1 cellular context compared by ENCODE assay signal in genomic region chr4:52712172-52712990, GRCh38.
TF ChIP-seq lines count a peak whose summit lies in the region.

No MANE protein-coding gene starts in this region.

TF ChIP-seq in WTC11, 78 proteins besides CTCF, POLR2A, EP300 and RAD21 (continued from another document and continues in another):
- TF ChIP-seq, protein P1, sequence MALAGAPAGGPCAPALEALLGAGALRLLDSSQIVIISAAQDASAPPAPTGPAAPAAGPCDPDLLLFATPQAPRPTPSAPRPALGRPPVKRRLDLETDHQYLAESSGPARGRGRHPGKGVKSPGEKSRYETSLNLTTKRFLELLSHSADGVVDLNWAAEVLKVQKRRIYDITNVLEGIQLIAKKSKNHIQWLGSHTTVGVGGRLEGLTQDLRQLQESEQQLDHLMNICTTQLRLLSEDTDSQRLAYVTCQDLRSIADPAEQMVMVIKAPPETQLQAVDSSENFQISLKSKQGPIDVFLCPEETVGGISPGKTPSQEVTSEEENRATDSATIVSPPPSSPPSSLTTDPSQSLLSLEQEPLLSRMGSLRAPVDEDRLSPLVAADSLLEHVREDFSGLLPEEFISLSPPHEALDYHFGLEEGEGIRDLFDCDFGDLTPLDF (CRISPR knock-in tag; IDR thresholded peaks at IDR 0.05) = no peak
- TF ChIP-seq, protein P2, sequence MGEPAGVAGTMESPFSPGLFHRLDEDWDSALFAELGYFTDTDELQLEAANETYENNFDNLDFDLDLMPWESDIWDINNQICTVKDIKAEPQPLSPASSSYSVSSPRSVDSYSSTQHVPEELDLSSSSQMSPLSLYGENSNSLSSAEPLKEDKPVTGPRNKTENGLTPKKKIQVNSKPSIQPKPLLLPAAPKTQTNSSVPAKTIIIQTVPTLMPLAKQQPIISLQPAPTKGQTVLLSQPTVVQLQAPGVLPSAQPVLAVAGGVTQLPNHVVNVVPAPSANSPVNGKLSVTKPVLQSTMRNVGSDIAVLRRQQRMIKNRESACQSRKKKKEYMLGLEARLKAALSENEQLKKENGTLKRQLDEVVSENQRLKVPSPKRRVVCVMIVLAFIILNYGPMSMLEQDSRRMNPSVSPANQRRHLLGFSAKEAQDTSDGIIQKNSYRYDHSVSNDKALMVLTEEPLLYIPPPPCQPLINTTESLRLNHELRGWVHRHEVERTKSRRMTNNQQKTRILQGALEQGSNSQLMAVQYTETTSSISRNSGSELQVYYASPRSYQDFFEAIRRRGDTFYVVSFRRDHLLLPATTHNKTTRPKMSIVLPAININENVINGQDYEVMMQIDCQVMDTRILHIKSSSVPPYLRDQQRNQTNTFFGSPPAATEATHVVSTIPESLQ (CRISPR knock-in tag; IDR thresholded peaks at IDR 0.05) = peak; percentile 51; the same call in 1 of the 2 replicates
- TF ChIP-seq ELF4 (CRISPR knock-in tag; IDR thresholded peaks at IDR 0.05; ENCODE audit: low read depth) (0 out of 2 replicates have a peak, but pooled peaks have one; percentile 40), ZNF219 (CRISPR knock-in tag; IDR thresholded peaks at IDR 0.05; ENCODE audit: borderline replicate concordance) (peak; percentile 49; the same call in 1 of the 2 replicates), ERG (CRISPR knock-in tag; IDR thresholded peaks at IDR 0.05) (no peak), FOXP4 (CRISPR knock-in tag; IDR thresholded peaks at IDR 0.05) (peak; percentile 69), E2F5 (CRISPR knock-in tag; IDR thresholded peaks at IDR 0.05) (peak; percentile 55; the same call in 1 of the 2 replicates), ZNF423 (CRISPR knock-in tag; IDR thresholded peaks at IDR 0.05) (no peak), NFATC4 (CRISPR knock-in tag; IDR thresholded peaks at IDR 0.05) (no peak), MXD4 (CRISPR knock-in tag; IDR thresholded peaks at IDR 0.05; ENCODE audit: borderline replicate concordance) (no peak), ATF2 (CRISPR knock-in tag; IDR thresholded peaks at IDR 0.05; ENCODE audit: borderline replicate concordance, low read depth) (no peak), ARID4B (CRISPR knock-in tag; IDR thresholded peaks at IDR 0.05; ENCODE audit: borderline replicate concordance) (0 out of 2 replicates have a peak, but pooled peaks have one; percentile 23), FOXJ3 (CRISPR knock-in tag; IDR thresholded peaks at IDR 0.05; ENCODE audit: borderline replicate concordance) (no peak), KAT7 (CRISPR knock-in tag; IDR thresholded peaks at IDR 0.05; ENCODE audit: borderline replicate concordance) (no peak), PRRX2 (CRISPR knock-in tag; IDR thresholded peaks at IDR 0.05) (no peak), ZNF416 (CRISPR knock-in tag; IDR thresholded peaks at IDR 0.05) (peak; percentile 69; the same call in 1 of the 2 replicates), FOXK1 (CRISPR knock-in tag; IDR thresholded peaks at IDR 0.05) (no peak; the same call in none of the 2 replicates), NR3C1 (CRISPR knock-in tag; conservative IDR thresholded peaks at IDR 0.05; ENCODE audit: low read depth) (no peak), USF1 (CRISPR knock-in tag; IDR thresholded peaks at IDR 0.05) (peak; percentile 0; the same call in 1 of the 2 replicates), ESRRA (CRISPR knock-in tag; IDR thresholded peaks at IDR 0.05; ENCODE audit: borderline replicate concordance) (no peak), CDX4 (CRISPR knock-in tag; IDR thresholded peaks at IDR 0.05; ENCODE audit: borderline replicate concordance) (no peak), GRHL2 (CRISPR knock-in tag; IDR thresholded peaks at IDR 0.05; ENCODE audit: insufficient replicate concordance, severe bottlenecking) (no peak), RELA (CRISPR knock-in tag; IDR thresholded peaks at IDR 0.05; ENCODE audit: borderline replicate concordance) (peak; percentile 88; the same call in 1 of the 2 replicates), ZNF121 (CRISPR knock-in tag; IDR thresholded peaks at IDR 0.05) (no peak), MYBL2 (CRISPR knock-in tag; IDR thresholded peaks at IDR 0.05) (no peak; the same call in 1 of the 2 replicates), E2F4 (CRISPR knock-in tag; IDR thresholded peaks at IDR 0.05; ENCODE audit: borderline replicate concordance, low read depth) (no peak), SMAD3 (CRISPR knock-in tag; IDR thresholded peaks at IDR 0.05; ENCODE audit: borderline replicate concordance) (peak; percentile 11; the same call in 1 of the 2 replicates)
- TF ChIP-seq, protein P3, sequence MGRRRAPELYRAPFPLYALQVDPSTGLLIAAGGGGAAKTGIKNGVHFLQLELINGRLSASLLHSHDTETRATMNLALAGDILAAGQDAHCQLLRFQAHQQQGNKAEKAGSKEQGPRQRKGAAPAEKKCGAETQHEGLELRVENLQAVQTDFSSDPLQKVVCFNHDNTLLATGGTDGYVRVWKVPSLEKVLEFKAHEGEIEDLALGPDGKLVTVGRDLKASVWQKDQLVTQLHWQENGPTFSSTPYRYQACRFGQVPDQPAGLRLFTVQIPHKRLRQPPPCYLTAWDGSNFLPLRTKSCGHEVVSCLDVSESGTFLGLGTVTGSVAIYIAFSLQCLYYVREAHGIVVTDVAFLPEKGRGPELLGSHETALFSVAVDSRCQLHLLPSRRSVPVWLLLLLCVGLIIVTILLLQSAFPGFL (CRISPR knock-in tag; IDR thresholded peaks at IDR 0.05; ENCODE audit: borderline replicate concordance) = no peak
- TF ChIP-seq, protein P4, sequence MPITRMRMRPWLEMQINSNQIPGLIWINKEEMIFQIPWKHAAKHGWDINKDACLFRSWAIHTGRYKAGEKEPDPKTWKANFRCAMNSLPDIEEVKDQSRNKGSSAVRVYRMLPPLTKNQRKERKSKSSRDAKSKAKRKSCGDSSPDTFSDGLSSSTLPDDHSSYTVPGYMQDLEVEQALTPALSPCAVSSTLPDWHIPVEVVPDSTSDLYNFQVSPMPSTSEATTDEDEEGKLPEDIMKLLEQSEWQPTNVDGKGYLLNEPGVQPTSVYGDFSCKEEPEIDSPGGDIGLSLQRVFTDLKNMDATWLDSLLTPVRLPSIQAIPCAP (CRISPR knock-in tag; IDR thresholded peaks at IDR 0.05) = 0 out of 2 replicates have a peak, but pooled peaks have one; percentile 17
- TF ChIP-seq, protein P5, sequence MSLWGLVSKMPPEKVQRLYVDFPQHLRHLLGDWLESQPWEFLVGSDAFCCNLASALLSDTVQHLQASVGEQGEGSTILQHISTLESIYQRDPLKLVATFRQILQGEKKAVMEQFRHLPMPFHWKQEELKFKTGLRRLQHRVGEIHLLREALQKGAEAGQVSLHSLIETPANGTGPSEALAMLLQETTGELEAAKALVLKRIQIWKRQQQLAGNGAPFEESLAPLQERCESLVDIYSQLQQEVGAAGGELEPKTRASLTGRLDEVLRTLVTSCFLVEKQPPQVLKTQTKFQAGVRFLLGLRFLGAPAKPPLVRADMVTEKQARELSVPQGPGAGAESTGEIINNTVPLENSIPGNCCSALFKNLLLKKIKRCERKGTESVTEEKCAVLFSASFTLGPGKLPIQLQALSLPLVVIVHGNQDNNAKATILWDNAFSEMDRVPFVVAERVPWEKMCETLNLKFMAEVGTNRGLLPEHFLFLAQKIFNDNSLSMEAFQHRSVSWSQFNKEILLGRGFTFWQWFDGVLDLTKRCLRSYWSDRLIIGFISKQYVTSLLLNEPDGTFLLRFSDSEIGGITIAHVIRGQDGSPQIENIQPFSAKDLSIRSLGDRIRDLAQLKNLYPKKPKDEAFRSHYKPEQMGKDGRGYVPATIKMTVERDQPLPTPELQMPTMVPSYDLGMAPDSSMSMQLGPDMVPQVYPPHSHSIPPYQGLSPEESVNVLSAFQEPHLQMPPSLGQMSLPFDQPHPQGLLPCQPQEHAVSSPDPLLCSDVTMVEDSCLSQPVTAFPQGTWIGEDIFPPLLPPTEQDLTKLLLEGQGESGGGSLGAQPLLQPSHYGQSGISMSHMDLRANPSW (CRISPR knock-in tag; conservative IDR thresholded peaks at IDR 0.05; ENCODE audit: low read depth) = peak; percentile 90; the same call in 1 of the 2 replicates
